Comparison of ENCODE assay signal across 28 cellular contexts in the genomic region with DNA sequence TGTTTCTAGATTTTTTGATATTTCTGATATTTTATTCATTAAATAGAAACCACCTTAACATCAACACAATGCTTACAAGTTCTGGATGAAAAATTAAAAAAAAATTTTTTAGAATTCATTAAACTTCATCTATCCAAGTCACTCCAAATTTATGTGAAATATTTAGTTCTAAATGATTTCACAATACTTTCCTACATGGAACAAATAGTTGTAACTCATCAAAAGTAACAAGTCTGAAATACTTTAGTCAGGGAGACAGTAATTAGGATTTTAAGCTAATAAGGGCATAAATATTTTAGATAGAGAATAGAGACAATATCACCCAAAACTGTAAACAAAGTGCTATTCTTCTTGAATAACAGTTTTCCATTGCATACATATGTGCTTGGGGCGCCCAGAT.
"Had no signal": no experiment of that assay in that cellular context is flagged by ENCODE, and none has a peak within 500 bp of the region (broad histone marks: within the 10 kb centered on the region; RNA-seq: fewer than 3 reads in every experiment).

No MANE protein-coding gene starts in this region.

- H3K4me1 ChIP-seq: ascending aorta, body of pancreas had no signal

- H3K27me3 Mint-ChIP-seq: activated B cell treated with CpG ODN at 0.5 μM for 24 hours; activated CD4-positive, alpha-beta T cell treated with anti-CD3 and anti-CD28 coated beads, Interleukin-2, amount 10 ng/mL, durations not matched to agents 24 days and 14 days; activated CD8-positive, alpha-beta memory T cell treated with anti-CD3 and anti-CD28 coated beads, Interleukin-2, amount 10 ng/mL, durations not matched to agents 7 days and 5 days; activated naive CD8-positive, alpha-beta T cell treated with anti-CD3 and anti-CD28 coated beads, Interleukin-2, amount 10 ng/mL, durations not matched to agents 7 days and 5 days; activated T-cell treated with anti-CD3 and anti-CD28 coated beads, Interleukin-2, amount 50 U/mL, for 24 hours; central memory CD8-positive, alpha-beta T cell; T-cell had no signal

- H3K9me3 Mint-ChIP-seq: activated B cell treated with CpG ODN at 0.5 μM for 24 hours; central memory CD8-positive, alpha-beta T cell; T-cell had no signal

- H3K9me3 ChIP-seq: ascending aorta, body of pancreas had no signal

- DNase-seq: activated B cell treated with CpG ODN at 0.5 μM for 24 hours; activated CD4-positive, alpha-beta T cell treated with anti-CD3 and anti-CD28 coated beads for 1 hour; activated CD4-positive, alpha-beta T cell treated with anti-CD3 and anti-CD28 coated beads, Interleukin-2, amount 10 ng/mL, durations not matched to agents 24 days and 14 days; activated CD4-positive, alpha-beta T cell treated with anti-CD3 and anti-CD28 coated beads, Interleukin-2, amount 50 U/mL, for 48 hours; activated CD8-positive, alpha-beta memory T cell treated with anti-CD3 and anti-CD28 coated beads, Interleukin-2, amount 10 ng/mL, durations not matched to agents 7 days and 5 days; activated effector memory CD4-positive, alpha-beta T cell treated with anti-CD3 and anti-CD28 coated beads, Interleukin-2, amount 50 U/mL, for 16 hours; activated naive CD4-positive, alpha-beta T cell treated with Interleukin-2 at 50 U/mL for 16 hours; activated naive CD8-positive, alpha-beta T cell treated with anti-CD3 and anti-CD28 coated beads, Interleukin-2, amount 10 ng/mL, durations not matched to agents 7 days and 5 days; activated T-cell treated with anti-CD3 and anti-CD28 coated beads, Interleukin-2, amount 50 U/mL, for 24 hours; amniotic stem cell; KG1; NCI-H1092 treated with DMSO at 0.1 percent for 48 hours; NCI-H1694 treated with DMSO at 0.1 percent for 48 hours; NCI-H2081; NCI-H446; NCI-H748 treated with DMSO at 0.1 percent for 48 hours; RPMI8226; T-cell; T-helper 2 cell; T1000 had no signal

- H3K27me3 ChIP-seq: ascending aorta, body of pancreas had no signal

- H3K4me3 ChIP-seq: ascending aorta, body of pancreas, SK-N-MC had no signal

- H3K4me3 Mint-ChIP-seq: activated CD4-positive, alpha-beta T cell treated with anti-CD3 and anti-CD28 coated beads, Interleukin-2, amount 10 ng/mL, durations not matched to agents 24 days and 14 days; activated CD8-positive, alpha-beta memory T cell treated with anti-CD3 and anti-CD28 coated beads, Interleukin-2, amount 10 ng/mL, durations not matched to agents 7 days and 5 days; activated naive CD8-positive, alpha-beta T cell treated with anti-CD3 and anti-CD28 coated beads, Interleukin-2, amount 10 ng/mL, durations not matched to agents 7 days and 5 days; activated T-cell treated with anti-CD3 and anti-CD28 coated beads, Interleukin-2, amount 50 U/mL, for 24 hours; central memory CD8-positive, alpha-beta T cell had no signal

- H3K36me3 ChIP-seq: ascending aorta had no signal

- H3K27ac ChIP-seq: ascending aorta, body of pancreas, SK-N-MC had no signal

- H3K27ac Mint-ChIP-seq: activated CD4-positive, alpha-beta T cell treated with anti-CD3 and anti-CD28 coated beads, Interleukin-2, amount 10 ng/mL, durations not matched to agents 24 days and 14 days; activated CD8-positive, alpha-beta memory T cell treated with anti-CD3 and anti-CD28 coated beads, Interleukin-2, amount 10 ng/mL, durations not matched to agents 7 days and 5 days; activated naive CD8-positive, alpha-beta T cell treated with anti-CD3 and anti-CD28 coated beads, Interleukin-2, amount 10 ng/mL, durations not matched to agents 7 days and 5 days had no signal

- ATAC-seq: activated CD8-positive, alpha-beta memory T cell treated with anti-CD3 and anti-CD28 coated beads, Interleukin-2, amount 10 ng/mL, durations not matched to agents 7 days and 5 days; body of pancreas; Panc1; Right ventricle myocardium inferior had no signal

- FAIRE-seq: bronchial epithelial cell, TTC549 had no signal
